ENCODE assay signal across 11 cellular contexts in the genomic region with DNA sequence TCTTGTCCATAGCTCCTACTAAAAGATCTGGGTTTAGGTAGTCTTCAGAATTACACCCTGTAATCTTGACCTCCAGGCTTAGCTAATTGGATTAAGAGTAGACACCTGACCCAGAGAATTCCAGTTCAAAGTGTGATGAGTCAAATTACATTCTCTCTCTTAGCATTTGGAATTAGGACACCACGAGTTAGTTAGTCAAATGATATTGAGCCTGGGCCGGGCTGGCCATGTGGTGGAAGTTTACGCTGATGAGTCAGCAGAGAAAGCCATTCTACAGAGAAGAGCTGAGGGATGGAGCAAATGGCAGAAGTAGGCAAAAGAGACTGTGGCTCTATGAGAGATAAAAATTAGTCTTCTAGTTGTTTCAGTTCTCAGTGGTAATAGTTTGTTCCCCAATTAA. TPM values are rescaled to one million over a fixed set of nuclear protein-coding genes. Genes with fewer than 3 reads are reported as not detected.
DNase-seq lines count a peak whose midpoint lies in the region; ATAC-seq, FAIRE-seq and TF ChIP-seq lines count a peak whose summit lies in the region.
"Had no signal": no experiment of that assay in that cellular context is flagged by ENCODE, and none has a peak within 500 bp of the region (broad histone marks: within the 10 kb centered on the region; RNA-seq: fewer than 3 reads in every experiment).

No MANE protein-coding gene starts in this region.

- H3K27me3 ChIP-seq in BJ (ENCODE audit: control insufficient read depth, insufficient read depth, low read length) (no peaks in the 10 kb centered on the region), SJCRH30 (no peaks in the 10 kb centered on the region), foreskin keratinocyte (no peaks in the 10 kb centered on the region), sigmoid colon (no peaks in the 10 kb centered on the region)

- 79 to 84% methylated on average over 3 of the region's 3 CpGs for WGBS in sigmoid colon, 2 donors

- no peaks in the 10 kb centered on the region for H3K4me1 ChIP-seq in SJCRH30
- peaks cover 17% of the 10 kb centered on the region for H3K4me1 ChIP-seq in foreskin keratinocyte
- H3K4me1 ChIP-seq in sigmoid colon = peaks cover 0 to 25% (median 0%) of the 10 kb centered on the region in 4 donors
- H3K4me1 ChIP-seq: Caco-2 had no signal

- H3K4me3 ChIP-seq in BJ (ENCODE audit: low read depth, low read length) = no peak overlapping the region
- no peak overlapping the region for H3K4me3 ChIP-seq in SJCRH30
- H3K4me3 ChIP-seq in sigmoid colon = no peak overlapping the region
- H3K4me3 ChIP-seq: SK-N-MC had no signal

- no peak overlapping the region for H3K27ac ChIP-seq in SJCRH30
- no peak overlapping the region for H3K27ac ChIP-seq in foreskin keratinocyte
- peak overlapping the region in 1 of 4 donors; percentile 17 for H3K27ac ChIP-seq in sigmoid colon
- H3K27ac ChIP-seq: SK-N-MC had no signal

- TF ChIP-seq POLR2A in sigmoid colon (IDR thresholded peaks at IDR 0.05) = no peak
- no peak for TF ChIP-seq POLR2A in GM12891 (IDR thresholded peaks at IDR 0.05; ENCODE audit: low read depth, low read length)

- H3K36me3 ChIP-seq in BJ (ENCODE audit: control insufficient read depth, insufficient read depth, low read length) = no peaks in the 10 kb centered on the region
- no peaks in the 10 kb centered on the region for H3K36me3 ChIP-seq in SJCRH30
- peaks cover 0 to 28% (median 0%) of the 10 kb centered on the region in 4 donors for H3K36me3 ChIP-seq in sigmoid colon

- POLR2A ChIA-PET in BJ (lab: Charles Lee) = no interaction called here

- no peak for FAIRE-seq in GM12891 (lab: Jason Lieb, UNC)
- FAIRE-seq: islet of Langerhans had no signal

- TF ChIP-seq CTCF in BJ (IDR thresholded peaks at IDR 0.05; ENCODE audit: insufficient read depth, low read depth, low read length) (no peak), foreskin keratinocyte (conservative IDR thresholded peaks at IDR 0.05) (no peak), sigmoid colon (IDR thresholded peaks at IDR 0.05) (no peak)

- CTCF ChIA-PET in BJ (lab: Yijun Ruan, JAX) = interaction anchor here (0.6 to 0.9 kb wide), 2 partner anchors 22 to 221 kb away, joined by 3 to 4 read pairs; no protein-coding TSS in a partner anchor

- intact Hi-C loops in sigmoid colon (cut with DNase I) = loop anchor here (5.0 to 10.0 kb wide), 3 partner anchors 157 to 1000 kb away; no protein-coding TSS in a partner anchor

- no peaks in the 10 kb centered on the region for H3K9me3 ChIP-seq in SJCRH30 (replicated peaks)
- no peaks in the 10 kb centered on the region for H3K9me3 ChIP-seq in sigmoid colon
- H3K9me3 ChIP-seq: Caco-2 had no signal

- TF ChIP-seq EP300 in sigmoid colon (IDR thresholded peaks at IDR 0.05) = no peak

- peak; percentile 42 for ATAC-seq in HG02852 (IDR thresholded peaks at IDR 0.05; ENCODE audit: unreplicated experiment)
- ATAC-seq in foreskin keratinocyte = peak; percentile 81

- peak; percentile 12 for DNase-seq in BJ (ENCODE audit: low read depth)
- peak; percentile 16 to 39 for DNase-seq in SJCRH30
- peak; percentile 29 to 48 for DNase-seq in foreskin keratinocyte
- DNase-seq in sigmoid colon = no peak
- DNase-seq in SK-N-DZ (ENCODE audit: low spot score) = no peak
- no peak for DNase-seq in GM12891 (ENCODE audit: insufficient read length, low spot score)
- DNase-seq in dermis blood vessel endothelial cell = no peak
- DNase-seq: Caco-2 had no signal

TF ChIP-seq in GM12891, 5 proteins besides CTCF, POLR2A, EP300 and RAD21:
- TF ChIP-seq POLR2AphosphoS5 (IDR thresholded peaks at IDR 0.05; ENCODE audit: low read depth, low read length) (no peak), POU2F2 (IDR thresholded peaks at IDR 0.05; ENCODE audit: low read depth, low read length) (no peak), PAX5 (IDR thresholded peaks at IDR 0.05; ENCODE audit: insufficient read depth, low read length, severe bottlenecking) (no peak), SPI1 (IDR thresholded peaks at IDR 0.05; ENCODE audit: low read depth, low read length) (no peak), TAF1 (IDR thresholded peaks at IDR 0.05; ENCODE audit: low read depth, low read length) (no peak)
TF ChIP-seq in GM12891: peak in this region for 0.

RNA-seq across cellular contexts. Expression of gene CEP44, which starts 31.1 kb away (rescaled TPM):
- 3.4 and 5.9 TPM in 2 replicates for polyA plus RNA-seq in BJ (2011; rRNA removed)
- 4.5 and 4.7 TPM in 2 replicates for polyA minus RNA-seq in BJ (2011; rRNA and poly(A)+ RNA removed)
- 14.4 and 14.7 TPM in 2 replicates for total RNA-seq in SJCRH30 (2014; rRNA removed; shearing (Covaris generic))
- total RNA-seq in foreskin keratinocyte = 12.1 and 12.6 TPM in 2 replicates
- 2.4 and 3.2 TPM in 2 replicates for polyA plus RNA-seq in foreskin keratinocyte
- 10 to 100 TPM; 24.6 to 47.4 (median 30.1) TPM for total RNA-seq in sigmoid colon
- polyA plus RNA-seq in sigmoid colon = 1 to 10 TPM; 3.9 to 6.5 (median 4.2) TPM
- 49.4 and 57.4 TPM in 2 replicates for polyA plus RNA-seq in SK-N-DZ (2014; cell fraction: cytosol; rRNA removed)
- polyA plus RNA-seq in SK-N-DZ (2014; cell fraction: nucleus; rRNA removed) = 85.0 and 85.1 TPM in 2 replicates
- polyA plus RNA-seq in GM12891 (2012; ENCODE audit: low read depth, missing spikeins) = 4.6 TPM
- 12.4 and 13.8 TPM in 2 replicates for total RNA-seq in dermis blood vessel endothelial cell

RNA-seq across cellular contexts. Expression of gene FBXO8, which starts 31.3 kb away (rescaled TPM):
- 19.5 and 29.8 TPM in 2 replicates for polyA plus RNA-seq in BJ (2011; rRNA removed)
- polyA minus RNA-seq in BJ (2011; rRNA and poly(A)+ RNA removed) = 11.4 and 22.0 TPM in 2 replicates
- total RNA-seq in SJCRH30 (2014; rRNA removed; shearing (Covaris generic)) = 7.8 and 9.9 TPM in 2 replicates
- total RNA-seq in foreskin keratinocyte = 14.1 and 15.7 TPM in 2 replicates
- 7.3 and 8.3 TPM in 2 replicates for polyA plus RNA-seq in foreskin keratinocyte
- total RNA-seq in sigmoid colon = 10 to 100 TPM; 42.8 to 68.8 (median 55.8) TPM
- polyA plus RNA-seq in sigmoid colon = 10 to 100 TPM; 14.5 to 36.5 (median 34.2) TPM
- polyA plus RNA-seq in SK-N-DZ (2014; cell fraction: cytosol; rRNA removed) = 15.5 and 17.7 TPM in 2 replicates
- polyA plus RNA-seq in SK-N-DZ (2014; cell fraction: nucleus; rRNA removed) = 11.9 and 13.1 TPM in 2 replicates
- 10.3 TPM for polyA plus RNA-seq in GM12891 (2012; ENCODE audit: low read depth, missing spikeins)
- total RNA-seq in dermis blood vessel endothelial cell = 28.3 and 41.0 TPM in 2 replicates

Comparison
In these comparisons a context has a peak if more than half of its experiments do, and no peak if none do; other contexts are left out.
1. DNase-seq: peak in BJ (single experiment), SJCRH30 (2 of 2) and foreskin keratinocyte (2 of 2); none in sigmoid colon (single experiment), SK-N-DZ (single experiment), GM12891 (single experiment) and dermis blood vessel endothelial cell (single experiment).